Comparison of ENCODE assay signal across 8 cellular contexts in genomic region chr4:38318737-38319455, GRCh38.
DNase-seq lines count a peak whose midpoint lies in the region; ATAC-seq and TF ChIP-seq lines count a peak whose summit lies in the region.

No MANE protein-coding gene starts in this region.

- H3K27me3 ChIP-seq in smooth muscle cell (ENCODE audit: low read depth): no peaks in the 10 kb centered on the region

- H3K27ac ChIP-seq in VCaP: peak overlapping the region; percentile 68; the same call in 1 of the 2 replicates
- H3K27ac ChIP-seq in smooth muscle cell (ENCODE audit: low read depth): peak overlapping the region; percentile 58

- TF ChIP-seq CTCF in VCaP (conservative IDR thresholded peaks at IDR 0.05) (no peak), cardiac fibroblast (IDR thresholded peaks at IDR 0.05; ENCODE audit: low read depth, low read length) (no peak), smooth muscle cell (IDR thresholded peaks at IDR 0.05; ENCODE audit: borderline replicate concordance, insufficient read depth, poor library complexity, severe bottlenecking) (no peak)

- ATAC-seq in GM18868 (IDR thresholded peaks at IDR 0.05; ENCODE audit: unreplicated experiment): peak; percentile 87
- ATAC-seq in HG03095 (IDR thresholded peaks at IDR 0.05; ENCODE audit: unreplicated experiment): peak; percentile 88

- in situ Hi-C loops in ACHN (cut with HindIII; ENCODE audit: low pct_ligation_motif_present, low pct_unique_long_range_greater_than_20kb, low sequenced_read_pairs): no loop called here

- H3K9me3 ChIP-seq in smooth muscle cell (replicated peaks; ENCODE audit: low read depth): no peaks in the 10 kb centered on the region

- H3K4me3 ChIP-seq in cardiac fibroblast (replicated peaks in 1 of 2; ENCODE audit: low read depth in 2 of 2, low read length in 2 of 2): no peak overlapping the region
- H3K4me3 ChIP-seq in smooth muscle cell: peak overlapping the region; percentile 33

- H3K79me2 ChIP-seq in smooth muscle cell (ENCODE audit: low read depth): no peaks in the 10 kb centered on the region

- peak overlapping the region; percentile 80 for H3K4me2 ChIP-seq in smooth muscle cell

- H3K9ac ChIP-seq in smooth muscle cell (ENCODE audit: low read depth): peak overlapping the region; percentile 1

- H3F3A ChIP-seq in smooth muscle cell (ENCODE audit: low read depth): no peaks in the 10 kb centered on the region

- DNase-seq in ACHN: peak; percentile 90
- peak; percentile 63 for DNase-seq in NCI-H2171 (lab: John Stamatoyannopoulos, UW)
- peak; percentile 96 to 98 for DNase-seq in cardiac fibroblast (ENCODE audit: low read depth in 2 of 2)
- DNase-seq in inferior parietal cortex (ENCODE audit: extremely low spot score): peak; percentile 79
- DNase-seq in smooth muscle cell (lab: John Stamatoyannopoulos, UW; ENCODE audit: unreplicated experiment): peak; percentile 28

- no peaks in the 10 kb centered on the region for H3K36me3 ChIP-seq in smooth muscle cell (ENCODE audit: low read depth)

- WGBS in smooth muscle cell (ENCODE audit: low lambda C conversion rate): 7% methylated on average over 21 of the region's 22 CpGs

- H2AFZ ChIP-seq in smooth muscle cell (ENCODE audit: low read depth): peak overlapping the region; percentile 70

- H4K20me1 ChIP-seq in smooth muscle cell (ENCODE audit: low read depth): no peaks in the 10 kb centered on the region

- H3K4me1 ChIP-seq in smooth muscle cell (ENCODE audit: low read depth): peaks cover 13% of the 10 kb centered on the region

Comparison
In these comparisons a context has a peak if more than half of its experiments do, and no peak if none do; other contexts are left out.
1. DNase-seq: peak in every context shown above with its lines; median percentile 97 in cardiac fibroblast; 90 in ACHN; 79 in inferior parietal cortex; 63 in NCI-H2171; 28 in smooth muscle cell.